24 cellular contexts compared by ENCODE assay signal in the genomic region with DNA sequence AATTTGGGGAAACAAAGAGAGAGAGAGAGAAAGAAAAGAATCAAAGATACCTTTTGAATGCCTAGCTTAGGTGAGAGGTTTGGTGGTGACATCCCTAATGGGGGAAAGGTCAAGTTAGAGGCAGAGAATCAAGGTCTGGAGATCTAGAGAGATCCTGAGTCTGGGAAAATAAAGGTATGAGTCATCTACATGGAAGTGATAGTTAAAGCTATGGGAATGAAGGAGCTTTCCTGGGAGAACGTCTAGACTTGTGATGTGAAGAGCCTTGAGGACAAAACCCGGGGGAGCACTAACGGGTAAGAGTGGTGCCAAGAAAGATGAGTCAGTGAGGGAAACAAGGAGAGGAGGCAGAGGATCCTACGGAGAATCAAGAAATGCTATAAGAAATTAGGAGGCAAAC.
DNase-seq lines count a peak whose midpoint lies in the region; FAIRE-seq and TF ChIP-seq lines count a peak whose summit lies in the region.
"Had no signal": no experiment of that assay in that cellular context is flagged by ENCODE, and none has a peak within 500 bp of the region (broad histone marks: within the 10 kb centered on the region; RNA-seq: fewer than 3 reads in every experiment).

No MANE protein-coding gene starts in this region.

- H3K4me1 Mint-ChIP-seq in MCF 10A (ENCODE audit: insufficient read depth, unreplicated experiment) = peaks cover 32% of the 10 kb centered on the region
- H3K4me1 Mint-ChIP-seq: CD14-positive monocyte; neural crest cell; stimulated activated naive B cell treated with anti-CD40 and anti-IgM and Interleukin-4, amounts not matched to agents 10 μg/mL and 1 μg/mL and 100 μg/mL, for 72 hours had no signal

- no peak for TF ChIP-seq POLR2A in breast epithelium (IDR thresholded peaks at IDR 0.05)

- DNase-seq in MCF 10A (ENCODE audit: unreplicated experiment) = peak; percentile 81
- DNase-seq in breast epithelium (ENCODE audit: low spot score in 2 of 2) = no peak
- DNase-seq in SJSA1 (ENCODE audit: low read depth in 1 of 2, low spot score in 2 of 2) = peak in 1 of 2 experiments; percentile 50
- peak; percentile 82 for DNase-seq in fibroblast of pulmonary artery (ENCODE audit: low read depth)
- peak; percentile 42 for DNase-seq in urothelium cell line (ENCODE audit: low spot score)
- no peak for DNase-seq in NOMO-1 (lab: John Stamatoyannopoulos, UW; ENCODE audit: unreplicated experiment in 2 of 2)
- DNase-seq in NCI-H345 treated with DMSO at 0.1 percent for 48 hours (lab: John Stamatoyannopoulos, UW; ENCODE audit: unreplicated experiment) = no peak
- no peak for DNase-seq in activated CD4-positive, CD25-positive, alpha-beta regulatory T cell treated with anti-CD3 and anti-CD28 coated beads, Interleukin-2, amount 50 U/mL, for 72 hours
- DNase-seq: activated CD4-positive, alpha-beta T cell treated with anti-CD3 and anti-CD28 coated beads, Interleukin-2, amount 10 ng/mL, durations not matched to agents 24 days and 14 days; activated CD8-positive, alpha-beta memory T cell treated with anti-CD3 and anti-CD28 coated beads, Interleukin-2, amount 50 U/mL, for 4 hours; activated effector memory CD4-positive, alpha-beta T cell treated with Interleukin-2 at 50 U/mL for 16 hours; amygdala; DND-41; effector memory CD8-positive, alpha-beta T cell; KBM-7; left colon; NCI-H1092 treated with DMSO at 0.1 percent for 48 hours; OCI-M1; stimulated activated naive B cell treated with anti-CD40 and anti-IgM and Interleukin-4, amounts not matched to agents 10 μg/mL and 1 μg/mL and 100 μg/mL, for 72 hours; T-helper 9 cell; transverse colon had no signal

- intact Hi-C loops in MCF 10A (cut with micrococcal nuclease) = no loop called here
- intact Hi-C loops in breast epithelium (cut with DNase I; ENCODE audit: low total_unique reads) = no loop called here

- peaks cover 4 to 9% of the 10 kb centered on the region in 2 donors for H3K9me3 ChIP-seq in breast epithelium
- H3K9me3 ChIP-seq in SJSA1 (replicated peaks) = no peaks in the 10 kb centered on the region; the same call in none of the 2 replicates

- H3K4me1 ChIP-seq in breast epithelium (no peaks in the 10 kb centered on the region), SJSA1 (replicated peaks) (peaks cover 11% of the 10 kb centered on the region)

- no peak overlapping the region for H3K4me3 ChIP-seq in breast epithelium
- H3K4me3 ChIP-seq in SJSA1 = no peak overlapping the region
- H3K4me3 ChIP-seq in fibroblast of pulmonary artery (replicated peaks; ENCODE audit: low read depth, low read length) = no peak overlapping the region
- H3K4me3 ChIP-seq: SK-N-MC, transverse colon had no signal

- no peaks in the 10 kb centered on the region for H3K36me3 ChIP-seq in breast epithelium
- H3K36me3 ChIP-seq in SJSA1 = no peaks in the 10 kb centered on the region
- H3K36me3 ChIP-seq: transverse colon had no signal

- H3K27ac Mint-ChIP-seq in MCF 10A (ENCODE audit: low read depth, unreplicated experiment) = peak overlapping the region; percentile 37
- H3K27ac Mint-ChIP-seq: activated CD4-positive, alpha-beta T cell treated with anti-CD3 and anti-CD28 coated beads, Interleukin-2, amount 10 ng/mL, durations not matched to agents 24 days and 14 days; effector memory CD8-positive, alpha-beta T cell; stimulated activated naive B cell treated with anti-CD40 and anti-IgM and Interleukin-4, amounts not matched to agents 10 μg/mL and 1 μg/mL and 100 μg/mL, for 72 hours had no signal

- no peak for TF ChIP-seq CTCF in MCF 10A (IDR thresholded peaks at IDR 0.05; ENCODE audit: unreplicated experiment)
- TF ChIP-seq CTCF in breast epithelium (IDR thresholded peaks at IDR 0.05) = no peak
- TF ChIP-seq CTCF in fibroblast of pulmonary artery (IDR thresholded peaks at IDR 0.05; ENCODE audit: low read length, missing control alignments) = no peak

- POLR2A ChIA-PET in MCF 10A (lab: Yijun Ruan, JAX) = interaction anchor here (0.7 to 0.8 kb wide), 2 partner anchors 133 to 252 kb away, joined by 3 to 4 read pairs; no protein-coding TSS in a partner anchor

- H3K9me3 Mint-ChIP-seq in MCF 10A (ENCODE audit: unreplicated experiment) = peaks cover 24% of the 10 kb centered on the region

- H3K4me3 Mint-ChIP-seq in MCF 10A (ENCODE audit: unreplicated experiment) = no peak overlapping the region
- H3K4me3 Mint-ChIP-seq: activated CD4-positive, alpha-beta T cell treated with anti-CD3 and anti-CD28 coated beads, Interleukin-2, amount 10 ng/mL, durations not matched to agents 24 days and 14 days; CD14-positive monocyte; effector memory CD8-positive, alpha-beta T cell; neural crest cell; stimulated activated naive B cell treated with anti-CD40 and anti-IgM and Interleukin-4, amounts not matched to agents 10 μg/mL and 1 μg/mL and 100 μg/mL, for 72 hours had no signal

- no peaks in the 10 kb centered on the region for H3K36me3 Mint-ChIP-seq in MCF 10A (ENCODE audit: insufficient read depth, unreplicated experiment)
- H3K36me3 Mint-ChIP-seq: CD14-positive monocyte had no signal

- FAIRE-seq in urothelium cell line (lab: Jason Lieb, UNC) = no peak

- H3K27me3 ChIP-seq in breast epithelium (no peaks in the 10 kb centered on the region), SJSA1 (replicated peaks) (no peaks in the 10 kb centered on the region)
- H3K27me3 ChIP-seq: transverse colon had no signal

- no TSS peak for BruUV-seq in MCF 10A (replicated peaks; lab: Mats Ljungman, UMichigan)

- CTCF ChIA-PET in MCF 10A (lab: Yijun Ruan, JAX) = interaction anchor here (0.9 to 1.6 kb wide), 3 partner anchors 11 to 414 kb away, joined by 3 read pairs; no protein-coding TSS in a partner anchor

- H3K27me3 Mint-ChIP-seq in MCF 10A (ENCODE audit: insufficient read depth, unreplicated experiment) = no peaks in the 10 kb centered on the region
- H3K27me3 Mint-ChIP-seq: activated CD4-positive, alpha-beta T cell treated with anti-CD3 and anti-CD28 coated beads, Interleukin-2, amount 10 ng/mL, durations not matched to agents 24 days and 14 days; effector memory CD8-positive, alpha-beta T cell; stimulated activated naive B cell treated with anti-CD40 and anti-IgM and Interleukin-4, amounts not matched to agents 10 μg/mL and 1 μg/mL and 100 μg/mL, for 72 hours had no signal

- H3K27ac ChIP-seq in breast epithelium (no peak overlapping the region), SJSA1 (peak overlapping the region; percentile 27; the same call in 1 of the 2 replicates)
- H3K27ac ChIP-seq: SK-N-MC, transverse colon had no signal

Comparison
In these comparisons a context has a peak if more than half of its experiments do, and no peak if none do; other contexts are left out.
1. DNase-seq: peak in MCF 10A (single experiment), fibroblast of pulmonary artery (single experiment) and urothelium cell line (single experiment); none in breast epithelium (0 of 2), NOMO-1 (0 of 2), NCI-H345 treated with DMSO at 0.1 percent for 48 hours (single experiment) and activated CD4-positive, CD25-positive, alpha-beta regulatory T cell treated with anti-CD3 and anti-CD28 coated beads, Interleukin-2, amount 50 U/mL, for 72 hours (single experiment).